ENCODE assay signal across 10 cellular contexts in the genomic region with DNA sequence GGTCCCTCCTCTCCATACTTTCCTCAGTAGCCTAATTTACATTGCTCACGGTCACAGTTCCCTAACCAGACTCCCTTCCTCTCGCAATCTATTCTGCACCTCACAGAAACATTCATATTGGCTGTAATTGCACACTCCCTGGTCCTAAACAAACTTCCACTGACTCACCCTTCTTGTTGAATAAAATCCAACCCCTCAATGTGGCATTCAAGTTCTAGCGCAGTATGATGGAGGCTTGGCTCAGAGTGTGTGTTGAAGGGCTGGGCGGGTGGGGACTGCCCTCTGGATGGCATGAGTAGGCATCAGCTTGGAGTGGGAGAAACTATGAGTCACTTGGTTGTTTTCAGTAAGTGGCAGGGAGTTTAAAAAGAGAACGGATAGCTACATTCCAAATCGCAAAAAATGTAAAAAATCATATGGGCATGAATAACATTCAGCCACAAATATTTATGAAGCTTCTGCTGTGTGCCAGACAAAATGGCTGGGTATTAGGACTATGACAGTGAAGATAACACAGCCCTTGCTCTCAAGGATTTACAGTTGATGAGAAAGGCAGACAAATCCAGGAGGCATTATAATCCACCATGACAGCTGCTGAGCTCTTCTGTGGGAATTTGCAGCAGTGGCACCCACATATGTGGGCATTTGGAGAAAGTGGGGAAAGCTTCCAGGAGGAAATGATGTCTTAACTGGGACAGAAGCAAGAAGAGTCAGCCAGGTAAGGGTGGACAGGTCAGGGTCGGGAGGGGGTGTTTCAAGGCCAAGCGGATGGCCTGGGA. TPM values are rescaled to one million over a fixed set of nuclear protein-coding genes. Genes with fewer than 3 reads are reported as not detected.
DNase-seq lines count a peak whose midpoint lies in the region; ATAC-seq and TF ChIP-seq lines count a peak whose summit lies in the region.
"Had no signal": no experiment of that assay in that cellular context is flagged by ENCODE, and none has a peak within 500 bp of the region (broad histone marks: within the 10 kb centered on the region; RNA-seq: fewer than 3 reads in every experiment).

No MANE protein-coding gene starts in this region.

- H3K4me3 Mint-ChIP-seq in T-helper 2 cell treated with Interferon-gamma antibody and Interleukin-4, amounts not matched to agents 5 μg/mL and 100 μg/mL, for 36 hours, result no peak overlapping the region

- no peaks in the 10 kb centered on the region for H3K27me3 ChIP-seq in stomach

- H3K36me3 Mint-ChIP-seq in T-helper 2 cell treated with Interferon-gamma antibody and Interleukin-4, amounts not matched to agents 5 μg/mL and 100 μg/mL, for 36 hours (ENCODE audit: low read depth), result no peaks in the 10 kb centered on the region

- intact Hi-C loops in stomach (cut with DNase I; ENCODE audit: low total_unique reads), result no loop called here

- H3K9me3 ChIP-seq in stomach, result no peaks in the 10 kb centered on the region

- peaks cover 0 to 18% (median 12%) of the 10 kb centered on the region in 4 donors for H3K4me1 ChIP-seq in stomach

- H3K27me3 Mint-ChIP-seq in T-helper 2 cell treated with Interferon-gamma antibody and Interleukin-4, amounts not matched to agents 5 μg/mL and 100 μg/mL, for 36 hours (ENCODE audit: low read depth), result no peaks in the 10 kb centered on the region

- H3K27ac ChIP-seq in stomach, result peak overlapping the region; percentile 40 to 80 (median 64)

- H3K27ac Mint-ChIP-seq in T-helper 2 cell treated with Interferon-gamma antibody and Interleukin-4, amounts not matched to agents 5 μg/mL and 100 μg/mL, for 36 hours, result no peak overlapping the region

- peaks cover 11% of the 10 kb centered on the region for H3K4me1 Mint-ChIP-seq in T-helper 2 cell treated with Interferon-gamma antibody and Interleukin-4, amounts not matched to agents 5 μg/mL and 100 μg/mL, for 36 hours (ENCODE audit: low read depth)

- peak; percentile 75 for ATAC-seq in SK-N-SH treated with all-trans-retinoic acid at 6 μM for 48 hours
- ATAC-seq: K562 had no signal

- 40 to 53% (median 46%) methylated on average over 8 of the region's 8 CpGs for WGBS in stomach, 5 donors

- TF ChIP-seq EP300 in stomach (IDR thresholded peaks at IDR 0.05), result no peak

- no peak for TF ChIP-seq POLR2A in stomach (IDR thresholded peaks at IDR 0.05)

- DNase-seq in DMS79 treated with DMSO at 0.1 percent for 48 hours (lab: John Stamatoyannopoulos, UW) (peak; percentile 14), DMS79 (lab: John Stamatoyannopoulos, UW) (no peak), fibroblast of villous mesenchyme (ENCODE audit: low read depth) (peak; percentile 94), stomach (no peak), midbrain (lab: John Stamatoyannopoulos, UW) (no peak)
- DNase-seq in stimulated activated CD8-positive, alpha-beta memory T cell treated with anti-CD3 and anti-CD28 coated beads, Interleukin-4, amount 100 ng/mL, for 48 hours, result no peak
- DNase-seq in T-helper 2 cell treated with Interferon-gamma antibody and Interleukin-4, amounts not matched to agents 5 μg/mL and 100 μg/mL, for 36 hours (ENCODE audit: low spot score), result no peak
- DNase-seq: 8988T had no signal

- no peaks in the 10 kb centered on the region for H3K36me3 ChIP-seq in stomach

- no peaks in the 10 kb centered on the region for H3K9me3 Mint-ChIP-seq in T-helper 2 cell treated with Interferon-gamma antibody and Interleukin-4, amounts not matched to agents 5 μg/mL and 100 μg/mL, for 36 hours

- TF ChIP-seq CTCF in fibroblast of villous mesenchyme (IDR thresholded peaks at IDR 0.05; ENCODE audit: insufficient read depth, low read depth, low read length) (no peak), stomach (IDR thresholded peaks at IDR 0.05) (no peak)

- H3K4me3 ChIP-seq in fibroblast of villous mesenchyme (ENCODE audit: low read depth, low read length), result no peak overlapping the region
- no peak overlapping the region for H3K4me3 ChIP-seq in stomach
- H3K4me3 ChIP-seq: K562 had no signal

TF ChIP-seq in SK-N-SH treated with all-trans-retinoic acid at 6 μM for 48 hours, 23 proteins besides CTCF, POLR2A, EP300 and RAD21:
- no peak for TF ChIP-seq ISL1 (CRISPR knock-in tag; IDR thresholded peaks at IDR 0.05)
- peak; percentile 33; the same call in 1 of the 2 replicates for TF ChIP-seq ZC3H10 (CRISPR knock-in tag; IDR thresholded peaks at IDR 0.05)

RNA-seq across cellular contexts. Expression of a gene that starts 42.2 kb away (rescaled TPM):
- total RNA-seq in fibroblast of villous mesenchyme (56.7 and 88.9 TPM in 2 replicates), stomach (10 to 100 TPM in 4 of 5 donors, 1 to 10 TPM in 1; 1.7 to 95.6 (median 37.3) TPM)
- polyA plus RNA-seq in stomach, result 1 to 10 TPM; 4.9 to 8.6 (median 5.5) TPM

Comparison
In these comparisons a context has a peak if more than half of its experiments do, and no peak if none do; other contexts are left out.
1. DNase-seq: peak in DMS79 treated with DMSO at 0.1 percent for 48 hours (single experiment) and fibroblast of villous mesenchyme (single experiment); none in DMS79 (single experiment), stomach (single experiment), stimulated activated CD8-positive, alpha-beta memory T cell treated with anti-CD3 and anti-CD28 coated beads, Interleukin-4, amount 100 ng/mL, for 48 hours (single experiment), T-helper 2 cell treated with Interferon-gamma antibody and Interleukin-4, amounts not matched to agents 5 μg/mL and 100 μg/mL, for 36 hours (single experiment) and midbrain (single experiment).